19 cellular contexts compared by ENCODE assay signal in genomic region chr6:170084166-170084730, GRCh38.
"Had no signal": no experiment of that assay in that cellular context is flagged by ENCODE, and none has a peak within 500 bp of the region (broad histone marks: within the 10 kb centered on the region; RNA-seq: fewer than 3 reads in every experiment).

No MANE protein-coding gene starts in this region.

- H3K4me3 Mint-ChIP-seq: activated naive CD4-positive, alpha-beta T cell treated with anti-CD3 and anti-CD28 coated beads, Interleukin-2, amount 10 ng/mL, durations not matched to agents 7 days and 5 days; endodermal cell; memory B cell; nephron; stimulated activated naive CD8-positive, alpha-beta T cell treated with anti-CD3 and anti-CD28 coated beads, Interleukin-15, Interleukin-2, amounts not matched to agents 100 ng/mL and 50 ng/mL, for 24 hours; T-helper 1 cell treated with Interleukin-12 subunit alpha and Interleukin-12 subunit beta and Interleukin-4 antibody, amounts not matched to agents 30 μg/mL and 1 μg/mL, for 36 hours; WTC11 had no signal

- H3K9me3 Mint-ChIP-seq: activated naive CD4-positive, alpha-beta T cell treated with anti-CD3 and anti-CD28 coated beads, Interleukin-2, amount 10 ng/mL, durations not matched to agents 7 days and 5 days; memory B cell; stimulated activated naive CD8-positive, alpha-beta T cell treated with anti-CD3 and anti-CD28 coated beads, Interleukin-15, Interleukin-2, amounts not matched to agents 100 ng/mL and 50 ng/mL, for 24 hours; T-helper 1 cell treated with Interleukin-12 subunit alpha and Interleukin-12 subunit beta and Interleukin-4 antibody, amounts not matched to agents 30 μg/mL and 1 μg/mL, for 36 hours had no signal

- H3K27me3 Mint-ChIP-seq: stimulated activated naive CD8-positive, alpha-beta T cell treated with anti-CD3 and anti-CD28 coated beads, Interleukin-15, Interleukin-2, amounts not matched to agents 100 ng/mL and 50 ng/mL, for 24 hours had no signal

- H3K4me1 Mint-ChIP-seq: endodermal cell, WTC11 had no signal

- H3K4me3 ChIP-seq: gastroesophageal sphincter, left lung, tibial artery had no signal

- H3K4me1 ChIP-seq: tibial artery had no signal

- H3K27ac Mint-ChIP-seq: activated naive CD4-positive, alpha-beta T cell treated with anti-CD3 and anti-CD28 coated beads, Interleukin-2, amount 10 ng/mL, durations not matched to agents 7 days and 5 days; endodermal cell; memory B cell; stimulated activated naive CD8-positive, alpha-beta T cell treated with anti-CD3 and anti-CD28 coated beads, Interleukin-15, Interleukin-2, amounts not matched to agents 100 ng/mL and 50 ng/mL, for 24 hours; T-helper 1 cell treated with Interleukin-12 subunit alpha and Interleukin-12 subunit beta and Interleukin-4 antibody, amounts not matched to agents 30 μg/mL and 1 μg/mL, for 36 hours; WTC11 had no signal

- H3K27ac ChIP-seq: epithelial cell of prostate, left lung, tibial artery had no signal

- H3K9me3 ChIP-seq: gastroesophageal sphincter, left lung, tibial artery had no signal

- DNase-seq: activated CD4-positive, alpha-beta T cell treated with anti-CD3 and anti-CD28 coated beads for 4 hours; activated CD4-positive, alpha-beta T cell treated with anti-CD3 and anti-CD28 coated beads, Interleukin-2, amount 50 U/mL, for 48 hours; activated naive CD4-positive, alpha-beta T cell treated with anti-CD3 and anti-CD28 coated beads, Interleukin-2, amount 10 ng/mL, durations not matched to agents 7 days and 5 days; amygdala; cerebellar nuclear complex; cortex of kidney; stimulated activated CD4-positive, alpha-beta T cell treated with anti-CD3 and anti-CD28 coated beads, Interleukin-4, amount 100 ng/mL, for 4 hours; substantia nigra; T1000 had no signal

- H3K36me3 ChIP-seq: gastroesophageal sphincter, left lung, tibial artery had no signal

- H3K27me3 ChIP-seq: gastroesophageal sphincter had no signal

- ATAC-seq: gastroesophageal sphincter, left lung, WTC11 had no signal
